18 cellular contexts compared by ENCODE assay signal in genomic region chr1:215474940-215475339, GRCh38.
"Had no signal": no experiment of that assay in that cellular context is flagged by ENCODE, and none has a peak within 500 bp of the region (broad histone marks: within the 10 kb centered on the region; RNA-seq: fewer than 3 reads in every experiment).

No MANE protein-coding gene starts in this region.

- H3K27me3 ChIP-seq: ascending aorta, gastroesophageal sphincter, hepatocyte, neutrophil, right atrium auricular region, tibial nerve had no signal

- H3K4me1 Mint-ChIP-seq: activated naive CD8-positive, alpha-beta T cell treated with anti-CD3 and anti-CD28 coated beads, Interleukin-2, amount 10 ng/mL, durations not matched to agents 7 days and 5 days; naive thymus-derived CD8-positive, alpha-beta T cell had no signal

- FAIRE-seq: small intestine had no signal

- ATAC-seq: gastroesophageal sphincter; naive thymus-derived CD8-positive, alpha-beta T cell had no signal

- H3K4me1 ChIP-seq: ascending aorta, gastroesophageal sphincter, right atrium auricular region, tibial nerve had no signal

- H3K36me3 ChIP-seq: ascending aorta, gastroesophageal sphincter, neutrophil, right atrium auricular region, tibial nerve had no signal

- H3K4me3 Mint-ChIP-seq: activated naive CD8-positive, alpha-beta T cell treated with anti-CD3 and anti-CD28 coated beads, Interleukin-2, amount 10 ng/mL, durations not matched to agents 7 days and 5 days; naive thymus-derived CD8-positive, alpha-beta T cell; T-helper 2 cell treated with Interferon-gamma antibody and Interleukin-4, amounts not matched to agents 5 μg/mL and 100 μg/mL, for 36 hours had no signal

- H3K4me2 ChIP-seq: hepatocyte had no signal

- H3K9me3 ChIP-seq: neutrophil had no signal

- H3K4me3 ChIP-seq: ascending aorta, gastroesophageal sphincter, hepatocyte, right atrium auricular region, tibial nerve had no signal

- H3K36me3 Mint-ChIP-seq: activated naive CD8-positive, alpha-beta T cell treated with anti-CD3 and anti-CD28 coated beads, Interleukin-2, amount 10 ng/mL, durations not matched to agents 7 days and 5 days had no signal

- DNase-seq: activated CD4-positive, alpha-beta T cell treated with anti-CD3 and anti-CD28 coated beads, Interleukin-2, amount 50 U/mL, for 4 hours; activated naive CD4-positive, alpha-beta T cell; activated naive CD8-positive, alpha-beta T cell treated with anti-CD3 and anti-CD28 coated beads, Interleukin-2, amount 10 ng/mL, durations not matched to agents 7 days and 5 days; activated T-cell treated with anti-CD3 and anti-CD28 coated beads for 4 hours; dermis blood vessel endothelial cell; islet precursor cell; naive thymus-derived CD8-positive, alpha-beta T cell; small intestine; stimulated activated CD4-positive, alpha-beta T cell treated with anti-CD3 and anti-CD28 coated beads, Interleukin-4, amount 100 ng/mL, for 24 hours; stimulated activated naive CD4-positive, alpha-beta T cell; substantia nigra had no signal

- H3K27me3 Mint-ChIP-seq: activated naive CD8-positive, alpha-beta T cell treated with anti-CD3 and anti-CD28 coated beads, Interleukin-2, amount 10 ng/mL, durations not matched to agents 7 days and 5 days had no signal

- H3K27ac Mint-ChIP-seq: activated naive CD8-positive, alpha-beta T cell treated with anti-CD3 and anti-CD28 coated beads, Interleukin-2, amount 10 ng/mL, durations not matched to agents 7 days and 5 days; naive thymus-derived CD8-positive, alpha-beta T cell; T-helper 2 cell treated with Interferon-gamma antibody and Interleukin-4, amounts not matched to agents 5 μg/mL and 100 μg/mL, for 36 hours had no signal

- H3K9me3 Mint-ChIP-seq: activated naive CD8-positive, alpha-beta T cell treated with anti-CD3 and anti-CD28 coated beads, Interleukin-2, amount 10 ng/mL, durations not matched to agents 7 days and 5 days; T-helper 2 cell treated with Interferon-gamma antibody and Interleukin-4, amounts not matched to agents 5 μg/mL and 100 μg/mL, for 36 hours had no signal
